ENCODE assay signal across 32 cellular contexts in the genomic region with DNA sequence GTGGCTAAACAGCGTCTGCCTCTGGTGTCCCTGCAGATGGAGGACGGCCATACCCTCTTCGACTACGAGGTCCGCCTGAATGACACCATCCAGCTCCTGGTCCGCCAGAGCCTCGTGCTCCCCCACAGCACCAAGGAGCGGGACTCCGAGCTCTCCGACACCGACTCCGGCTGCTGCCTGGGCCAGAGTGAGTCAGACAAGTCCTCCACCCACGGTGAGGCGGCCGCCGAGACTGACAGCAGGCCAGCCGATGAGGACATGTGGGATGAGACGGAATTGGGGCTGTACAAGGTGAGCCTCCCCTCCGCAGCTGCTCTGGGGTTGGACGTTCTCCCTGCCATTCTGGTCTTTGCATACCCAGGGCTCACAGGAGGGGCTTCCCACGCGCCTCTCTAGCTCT. TPM values are rescaled to one million over a fixed set of nuclear protein-coding genes. Genes with fewer than 3 reads are reported as not detected.
DNase-seq lines count a peak whose midpoint lies in the region; ATAC-seq and TF ChIP-seq lines count a peak whose summit lies in the region.
"Had no signal": no experiment of that assay in that cellular context is flagged by ENCODE, and none has a peak within 500 bp of the region (broad histone marks: within the 10 kb centered on the region; RNA-seq: fewer than 3 reads in every experiment).

No MANE protein-coding gene starts in this region.

- TF ChIP-seq POLR2A in stomach (IDR thresholded peaks at IDR 0.05): no peak

- TF ChIP-seq RAD21 in SK-N-SH (IDR thresholded peaks at IDR 0.05; ENCODE audit: low read length): no peak

- H3K36me3 ChIP-seq in SK-N-SH (replicated peaks in 1 of 2; ENCODE audit: control insufficient read depth in 1 of 2, insufficient read depth in 2 of 2, low read length in 1 of 2) (peaks cover 9 to 22% of the 10 kb centered on the region in 2 experiments), smooth muscle cell (ENCODE audit: low read depth) (no peaks in the 10 kb centered on the region), stomach (peaks cover 0 to 24% (median 0%) of the 10 kb centered on the region in 4 donors)
- H3K36me3 ChIP-seq: left ventricle myocardium inferior, neutrophil, suprapubic skin, upper lobe of right lung had no signal

- H2AFZ ChIP-seq in SK-N-SH (ENCODE audit: low read depth): no peak overlapping the region
- no peak overlapping the region for H2AFZ ChIP-seq in smooth muscle cell (ENCODE audit: low read depth)
- H2AFZ ChIP-seq: PC-9 had no signal

- intact Hi-C loops in stomach (cut with DNase I; ENCODE audit: low total_unique reads): no loop called here

- H3K4me1 ChIP-seq in SK-N-SH (ENCODE audit: control insufficient read depth in 1 of 2, insufficient read depth in 2 of 2, low read depth in 1 of 2, low read length in 1 of 2) (0 out of 4 replicates have a peak, but pooled peaks cover 0 to 7% of the 10 kb centered on the region in 2 experiments), smooth muscle cell (ENCODE audit: low read depth) (no peaks in the 10 kb centered on the region), stomach (peaks cover 0 to 5% (median 0%) of the 10 kb centered on the region in 4 donors)
- H3K4me1 ChIP-seq: left ventricle myocardium inferior, suprapubic skin, upper lobe of right lung had no signal

- H3F3A ChIP-seq in SK-N-SH (replicated peaks; ENCODE audit: insufficient read depth) (peaks cover 13% of the 10 kb centered on the region), smooth muscle cell (ENCODE audit: low read depth) (no peaks in the 10 kb centered on the region)

- WGBS in SK-N-SH (ENCODE audit: low lambda C conversion rate): 93% methylated on average over 5 of the region's 22 CpGs
- WGBS in smooth muscle cell (ENCODE audit: low lambda C conversion rate): 58% methylated on average over 22 of the region's 22 CpGs
- WGBS in stomach, 5 donors: 93 to 100% (median 95%) methylated on average over 4 to 22 of the region's 22 CpGs

- DNase-seq in SK-N-SH: no peak
- DNase-seq in astrocyte of the hippocampus (ENCODE audit: low read depth, low spot score): peak; percentile 77
- peak; percentile 70 for DNase-seq in myocyte (ENCODE audit: low read depth)
- DNase-seq in smooth muscle cell (lab: John Stamatoyannopoulos, UW; ENCODE audit: unreplicated experiment): peak; percentile 11
- DNase-seq in NCI-H1092 treated with DMSO at 0.1 percent for 48 hours (lab: John Stamatoyannopoulos, UW): no peak
- no peak for DNase-seq in stomach
- DNase-seq: activated naive CD4-positive, alpha-beta T cell treated with anti-CD3 and anti-CD28 coated beads, Interleukin-2, amount 50 U/mL, for 16 hours; caudate nucleus; DMS79 treated with DMSO at 0.1 percent for 48 hours; effector memory CD8-positive, alpha-beta T cell; glutamatergic neuron; H9; left ventricle myocardium inferior; mesendoderm; NCI-H1436; NCI-H2081 treated with DMSO at 0.1 percent for 48 hours; NCI-H226; NCI-H69; PC-9; stimulated activated naive CD4-positive, alpha-beta T cell; upper lobe of right lung had no signal

- TF ChIP-seq EP300 in SK-N-SH (IDR thresholded peaks at IDR 0.05; ENCODE audit: borderline replicate concordance in 1 of 2, low read depth in 1 of 2, low read length in 1 of 2) (no peak), stomach (IDR thresholded peaks at IDR 0.05) (no peak)

- H3K9me2 ChIP-seq in SK-N-SH: no peaks in the 10 kb centered on the region

- H4K20me1 ChIP-seq in SK-N-SH (ENCODE audit: insufficient read depth) (peaks cover 12% of the 10 kb centered on the region; the same call in 1 of the 2 replicates), smooth muscle cell (ENCODE audit: low read depth) (no peaks in the 10 kb centered on the region)

- TF ChIP-seq CTCF in SK-N-SH (IDR thresholded peaks at IDR 0.05) (no peak), smooth muscle cell (IDR thresholded peaks at IDR 0.05; ENCODE audit: borderline replicate concordance, insufficient read depth, poor library complexity, severe bottlenecking) (no peak), stomach (IDR thresholded peaks at IDR 0.05) (no peak)

- H3K27me3 ChIP-seq in SK-N-SH (ENCODE audit: insufficient read depth): no peaks in the 10 kb centered on the region
- no peaks in the 10 kb centered on the region for H3K27me3 ChIP-seq in smooth muscle cell (ENCODE audit: low read depth)
- no peaks in the 10 kb centered on the region for H3K27me3 ChIP-seq in stomach
- H3K27me3 ChIP-seq: neutrophil, suprapubic skin, upper lobe of right lung had no signal

- H3K27ac ChIP-seq in SK-N-SH (ENCODE audit: low read depth in 2 of 2, low read length in 1 of 2) (no peak overlapping the region), smooth muscle cell (ENCODE audit: low read depth) (peak overlapping the region; percentile 49), stomach (no peak overlapping the region)
- H3K27ac ChIP-seq: 22Rv1, HL-60, left ventricle myocardium inferior, neutrophil, PC-9, skin epidermis, suprapubic skin, upper lobe of right lung had no signal

- peak; percentile 41; the same call in 2 of the 3 replicates for ATAC-seq in SK-N-SH treated with all-trans-retinoic acid at 6 μM for 48 hours
- ATAC-seq in GM21447 (IDR thresholded peaks at IDR 0.05; ENCODE audit: unreplicated experiment): no peak
- ATAC-seq: activated T-helper 17 cell treated with anti-CD3 and anti-CD28 coated beads, Interleukin-2, amount 50 U/mL, for 72 hours; effector memory CD8-positive, alpha-beta T cell; Right ventricle myocardium inferior; upper lobe of right lung had no signal

- H3K4me3 ChIP-seq in SK-N-SH (ENCODE audit: low read depth in 2 of 2, low read length in 1 of 2) (no peak overlapping the region), smooth muscle cell (no peak overlapping the region), stomach (no peak overlapping the region)
- H3K4me3 ChIP-seq: left ventricle myocardium inferior, PC-9, skin epidermis, suprapubic skin, upper lobe of right lung had no signal

- no peak overlapping the region for H3K9ac ChIP-seq in SK-N-SH
- H3K9ac ChIP-seq in smooth muscle cell (ENCODE audit: low read depth): no peak overlapping the region

- POLR2A ChIA-PET in SK-N-SH (lab: Yijun Ruan, JAX): no interaction called here

- CTCF ChIA-PET in SK-N-SH (lab: Yijun Ruan, JAX): interaction anchor here (0.7 to 1.3 kb wide), 3 partner anchors 18 to 146 kb away, joined by 3 to 4 read pairs (median 3); no protein-coding TSS in a partner anchor

- H3K9me3 ChIP-seq in SK-N-SH (no peaks in the 10 kb centered on the region), smooth muscle cell (replicated peaks; ENCODE audit: low read depth) (no peaks in the 10 kb centered on the region), stomach (no peaks in the 10 kb centered on the region)
- H3K9me3 ChIP-seq: left ventricle myocardium inferior, neutrophil, suprapubic skin, upper lobe of right lung had no signal

- H3K79me2 ChIP-seq in SK-N-SH (ENCODE audit: insufficient read depth) (peaks cover 92% of the 10 kb centered on the region), smooth muscle cell (ENCODE audit: low read depth) (peaks cover 21% of the 10 kb centered on the region)

- H3K4me2 ChIP-seq in SK-N-SH (no peak overlapping the region), smooth muscle cell (peak overlapping the region; percentile 3)
- H3K4me2 ChIP-seq: PC-9 had no signal

TF ChIP-seq in SK-N-SH treated with all-trans-retinoic acid at 6 μM for 48 hours, 23 proteins besides CTCF, POLR2A, EP300 and RAD21 (continues in another document):
- TF ChIP-seq ZNF70 (CRISPR knock-in tag; IDR thresholded peaks at IDR 0.05) (no peak), OSR1 (CRISPR knock-in tag; IDR thresholded peaks at IDR 0.05) (no peak), PPARA (CRISPR knock-in tag; IDR thresholded peaks at IDR 0.05; ENCODE audit: borderline replicate concordance) (no peak), TOX (CRISPR knock-in tag; IDR thresholded peaks at IDR 0.05; ENCODE audit: borderline replicate concordance) (no peak), ZNF8 (CRISPR knock-in tag; IDR thresholded peaks at IDR 0.05) (no peak)

RNA-seq across cellular contexts. Expression of gene UHRF1, which starts 19.9 kb away (rescaled TPM):
- polyA plus RNA-seq in SK-N-SH (2012; rRNA removed) (23.9 and 43.4 TPM in 2 replicates), smooth muscle cell (22.7 and 27.2 TPM in 2 replicates), stomach (1 to 10 TPM; 2.0 to 4.4 (median 3.8) TPM)
- polyA plus RNA-seq in SK-N-SH (2012; cell fraction: cytosol; rRNA removed): 22.9 and 34.0 TPM in 2 replicates
- 57.4 and 61.6 TPM in 2 replicates for polyA plus RNA-seq in SK-N-SH (2012; cell fraction: nucleus; rRNA removed)
- total RNA-seq in myocyte (23.3 and 33.5 TPM in 2 replicates), smooth muscle cell (11.3 and 16.9 TPM in 2 replicates), stomach (10 to 100 TPM in 1 of 5 donors, 1 to 10 TPM in 2, under 1 TPM in 2; 0.58 to 20.5 (median 6.4) TPM)
- 10.4 TPM for polyA plus RNA-seq in myocyte (2012)

RNA-seq across cellular contexts. Expression of gene ARRDC5, which starts 26.5 kb away (rescaled TPM):
- polyA plus RNA-seq in SK-N-SH (2012; rRNA removed) (not detected in 2 replicates), smooth muscle cell (not detected in 2 replicates), stomach (under 1 TPM in 1 of 3 donors, not detected in 2; 0.20 TPM)
- polyA plus RNA-seq in SK-N-SH (2012; cell fraction: cytosol; rRNA removed): not detected in 2 replicates
- polyA plus RNA-seq in SK-N-SH (2012; cell fraction: nucleus; rRNA removed): 0.04 TPM in 1 of 2 replicates, not detected in the other
- total RNA-seq in myocyte (0.16 TPM in 1 of 2 replicates, not detected in the other), smooth muscle cell (not detected in 2 replicates), stomach (under 1 TPM in 1 of 5 donors, not detected in 4; 0.73 TPM)
- polyA plus RNA-seq in myocyte (2012): not detected
- total RNA-seq: epithelial cell of proximal tubule, H9, left ventricle myocardium inferior, PC-9, Right ventricle myocardium inferior, upper lobe of right lung had no signal
- polyA plus RNA-seq: keratinocyte had no signal

RNA-seq across cellular contexts. Expression of gene KDM4B, which starts 39.7 kb away (rescaled TPM):
- polyA plus RNA-seq in SK-N-SH (2012; rRNA removed) (10.0 and 12.2 TPM in 2 replicates), smooth muscle cell (32.3 and 45.1 TPM in 2 replicates), stomach (10 to 100 TPM in 2 of 3 donors, 1 to 10 TPM in 1; 5.2 to 10.1 (median 10.0) TPM)
- polyA plus RNA-seq in SK-N-SH (2012; cell fraction: cytosol; rRNA removed): 4.2 and 6.7 TPM in 2 replicates
- polyA plus RNA-seq in SK-N-SH (2012; cell fraction: nucleus; rRNA removed): 32.4 and 32.9 TPM in 2 replicates
- total RNA-seq in myocyte (25.8 and 41.9 TPM in 2 replicates), smooth muscle cell (24.6 and 27.9 TPM in 2 replicates), stomach (100 to 1,000 TPM in 2 of 5 donors, 10 to 100 TPM in 3; 22.9 to 202 (median 59.1) TPM)
- polyA plus RNA-seq in myocyte (2012): 51.5 TPM

Comparison
In these comparisons a context has a peak if more than half of its experiments do, and no peak if none do; other contexts are left out.
1. DNase-seq: peak in astrocyte of the hippocampus (single experiment), myocyte (single experiment) and smooth muscle cell (single experiment); none in SK-N-SH (single experiment), NCI-H1092 treated with DMSO at 0.1 percent for 48 hours (single experiment) and stomach (single experiment).